8 cellular contexts compared by ENCODE assay signal in genomic region chr7:106767498-106768323, GRCh38.
A peak's percentile ranks its signal among the peaks of the same experiment; 100 is the strongest.
DNase-seq lines count a peak whose midpoint lies in the region; ATAC-seq and TF ChIP-seq lines count a peak whose summit lies in the region.

No MANE protein-coding gene starts in this region.

- DNase-seq in activated T-cell treated with anti-CD3 and anti-CD28 coated beads, Interleukin-2, amount 50 U/mL, for 4 hours: no peak
- no peak for DNase-seq in activated T-cell treated with anti-CD3 and anti-CD28 coated beads, Interleukin-2, amount 50 U/mL, for 1 hour
- DNase-seq in activated CD4-positive, alpha-beta memory T cell treated with anti-CD3 and anti-CD28 coated beads, Interleukin-2, amount 10 ng/mL, durations not matched to agents 7 days and 5 days: no peak
- DNase-seq in natural killer cell (no peak), NCI-H526 (lab: John Stamatoyannopoulos, UW) (no peak), glutamatergic neuron (no peak), NCI-H2196 treated with DMSO at 0.1 percent for 48 hours (lab: John Stamatoyannopoulos, UW; ENCODE audit: unreplicated experiment) (no peak)

- intact Hi-C loops in natural killer cell (cut with micrococcal nuclease): no loop called here

- peak overlapping the region; percentile 16 for H3K27ac Mint-ChIP-seq in activated CD4-positive, alpha-beta memory T cell treated with anti-CD3 and anti-CD28 coated beads, Interleukin-2, amount 10 ng/mL, durations not matched to agents 7 days and 5 days
- peak overlapping the region; percentile 57 to 70 for H3K27ac Mint-ChIP-seq in natural killer cell
- H3K27ac Mint-ChIP-seq in glutamatergic neuron (ENCODE audit: unreplicated experiment): no peak overlapping the region

- TF ChIP-seq CTCF in natural killer cell (IDR thresholded peaks at IDR 0.05) (no peak), glutamatergic neuron (IDR thresholded peaks at IDR 0.05; ENCODE audit: partially characterized antibody, unreplicated experiment) (no peak)

- peak overlapping the region; percentile 58 for H3K4me3 Mint-ChIP-seq in activated T-cell treated with anti-CD3 and anti-CD28 coated beads, Interleukin-2, amount 50 U/mL, for 4 hours
- H3K4me3 Mint-ChIP-seq in activated CD4-positive, alpha-beta memory T cell treated with anti-CD3 and anti-CD28 coated beads, Interleukin-2, amount 10 ng/mL, durations not matched to agents 7 days and 5 days: peak overlapping the region; percentile 56
- peak overlapping the region; percentile 80 for H3K4me3 Mint-ChIP-seq in natural killer cell
- no peak overlapping the region for H3K4me3 Mint-ChIP-seq in glutamatergic neuron (ENCODE audit: unreplicated experiment)

- no peaks in the 10 kb centered on the region for H3K27me3 Mint-ChIP-seq in activated T-cell treated with anti-CD3 and anti-CD28 coated beads, Interleukin-2, amount 50 U/mL, for 4 hours (ENCODE audit: low read depth)
- H3K27me3 Mint-ChIP-seq in activated CD4-positive, alpha-beta memory T cell treated with anti-CD3 and anti-CD28 coated beads, Interleukin-2, amount 10 ng/mL, durations not matched to agents 7 days and 5 days: no peaks in the 10 kb centered on the region
- H3K27me3 Mint-ChIP-seq in natural killer cell (ENCODE audit: low read depth in 2 of 2) (peaks cover 0 to 12% of the 10 kb centered on the region in 2 donors), glutamatergic neuron (ENCODE audit: unreplicated experiment) (no peaks in the 10 kb centered on the region)

- peak; percentile 52 to 56 for ATAC-seq in activated T-cell treated with anti-CD3 and anti-CD28 coated beads, Interleukin-2, amount 50 U/mL, for 4 hours
- peak; percentile 76 for ATAC-seq in HG03025 (IDR thresholded peaks at IDR 0.05; ENCODE audit: low FRiP score, unreplicated experiment)
- ATAC-seq in natural killer cell: peak; percentile 73 to 81 (median 78)

- POLR2A ChIA-PET in activated CD4-positive, alpha-beta memory T cell treated with anti-CD3 and anti-CD28 coated beads, Interleukin-2, amount 10 ng/mL, durations not matched to agents 7 days and 5 days (lab: Charles Lee): interaction anchor here (0.9 to 2.7 kb wide), 7 partner anchors 8 to 976 kb away, joined by 3 to 11 read pairs (median 3); partner anchors contain the start of genes CCDC71L and HBP1

- H3K4me1 Mint-ChIP-seq in activated T-cell treated with anti-CD3 and anti-CD28 coated beads, Interleukin-2, amount 50 U/mL, for 4 hours (ENCODE audit: low read depth): peaks cover 38% of the 10 kb centered on the region
- peaks cover 29% of the 10 kb centered on the region for H3K4me1 Mint-ChIP-seq in activated CD4-positive, alpha-beta memory T cell treated with anti-CD3 and anti-CD28 coated beads, Interleukin-2, amount 10 ng/mL, durations not matched to agents 7 days and 5 days
- H3K4me1 Mint-ChIP-seq in natural killer cell (peaks cover 20 to 23% of the 10 kb centered on the region in 2 donors), glutamatergic neuron (ENCODE audit: low read depth, unreplicated experiment) (no peaks in the 10 kb centered on the region)

- H3K9me3 Mint-ChIP-seq in activated T-cell treated with anti-CD3 and anti-CD28 coated beads, Interleukin-2, amount 50 U/mL, for 4 hours: peaks cover under 1% of the 10 kb centered on the region
- H3K9me3 Mint-ChIP-seq in activated CD4-positive, alpha-beta memory T cell treated with anti-CD3 and anti-CD28 coated beads, Interleukin-2, amount 10 ng/mL, durations not matched to agents 7 days and 5 days: no peaks in the 10 kb centered on the region
- H3K9me3 Mint-ChIP-seq in natural killer cell (no peaks in the 10 kb centered on the region), glutamatergic neuron (ENCODE audit: unreplicated experiment) (no peaks in the 10 kb centered on the region)

- CTCF ChIA-PET in activated CD4-positive, alpha-beta memory T cell treated with anti-CD3 and anti-CD28 coated beads, Interleukin-2, amount 10 ng/mL, durations not matched to agents 7 days and 5 days (lab: Charles Lee): interaction anchor here (1.3 to 1.4 kb wide), 2 partner anchors 11 to 108 kb away, joined by 3 read pairs; no protein-coding TSS in a partner anchor

- no peaks in the 10 kb centered on the region for H3K36me3 Mint-ChIP-seq in activated T-cell treated with anti-CD3 and anti-CD28 coated beads, Interleukin-2, amount 50 U/mL, for 4 hours (ENCODE audit: insufficient read depth)
- H3K36me3 Mint-ChIP-seq in activated CD4-positive, alpha-beta memory T cell treated with anti-CD3 and anti-CD28 coated beads, Interleukin-2, amount 10 ng/mL, durations not matched to agents 7 days and 5 days (ENCODE audit: low read depth): no peaks in the 10 kb centered on the region
- H3K36me3 Mint-ChIP-seq in natural killer cell (no peaks in the 10 kb centered on the region), glutamatergic neuron (ENCODE audit: unreplicated experiment) (no peaks in the 10 kb centered on the region)
